ENCODE assay signal across 10 cellular contexts in genomic region chr7:155961241-155962190, GRCh38.
DNase-seq lines count a peak whose midpoint lies in the region; ATAC-seq and TF ChIP-seq lines count a peak whose summit lies in the region.
"Had no signal": no experiment of that assay in that cellular context is flagged by ENCODE, and none has a peak within 500 bp of the region (broad histone marks: within the 10 kb centered on the region; RNA-seq: fewer than 3 reads in every experiment).

No MANE protein-coding gene starts in this region.

- WGBS in tibial nerve, 2 donors, result 41 to 54% methylated on average over 23 to 25 of the region's 25 CpGs

- no peak for TF ChIP-seq EP300 in tibial nerve (IDR thresholded peaks at IDR 0.05)

- DNase-seq in activated T-cell treated with anti-CD3 and anti-CD28 coated beads for 48 hours (ENCODE audit: low read depth) (peak; percentile 21), left lobe of liver (ENCODE audit: low spot score) (peak; percentile 70), tibial nerve (ENCODE audit: low spot score in 2 of 2) (no peak), UCSD-AML1 (lab: John Stamatoyannopoulos, UW; ENCODE audit: unreplicated experiment) (no peak), HuH-7.5 (ENCODE audit: low spot score) (no peak)
- DNase-seq in activated T-cell treated with anti-CD3 and anti-CD28 coated beads, Interleukin-2, amount 50 U/mL, for 1 hour, result no peak
- DNase-seq in activated T-cell treated with anti-CD3 and anti-CD28 coated beads, Interleukin-2, amount 50 U/mL, for 24 hours, result peak; percentile 43
- DNase-seq: left ventricle myocardium inferior, NCI-H510A treated with DMSO at 0.1 percent for 48 hours had no signal

- H3K27me3 Mint-ChIP-seq in activated T-cell treated with anti-CD3 and anti-CD28 coated beads, Interleukin-2, amount 50 U/mL, for 24 hours, result peaks cover 23% of the 10 kb centered on the region

- no peak for TF ChIP-seq CTCF in tibial nerve (IDR thresholded peaks at IDR 0.05)

- H3K27ac ChIP-seq in tibial nerve, result peak overlapping the region in 3 of 4 donors; percentile 53 to 60 (median 57)
- H3K27ac ChIP-seq: left ventricle myocardium inferior had no signal

- H3K4me1 Mint-ChIP-seq in activated T-cell treated with anti-CD3 and anti-CD28 coated beads, Interleukin-2, amount 50 U/mL, for 24 hours (ENCODE audit: low read depth), result peaks cover 33% of the 10 kb centered on the region

- H3K4me1 ChIP-seq in tibial nerve, result no peaks in the 10 kb centered on the region
- H3K4me1 ChIP-seq: left ventricle myocardium inferior had no signal

- no peak for TF ChIP-seq POLR2A in tibial nerve (IDR thresholded peaks at IDR 0.05)

- no peaks in the 10 kb centered on the region for H3K27me3 ChIP-seq in tibial nerve

- peaks cover 3% of the 10 kb centered on the region for H3K9me3 Mint-ChIP-seq in activated T-cell treated with anti-CD3 and anti-CD28 coated beads, Interleukin-2, amount 50 U/mL, for 24 hours

- no peak overlapping the region for H3K4me3 Mint-ChIP-seq in activated T-cell treated with anti-CD3 and anti-CD28 coated beads, Interleukin-2, amount 50 U/mL, for 24 hours

- peaks cover 0 to 4% (median 0%) of the 10 kb centered on the region in 4 donors for H3K9me3 ChIP-seq in tibial nerve
- H3K9me3 ChIP-seq: left ventricle myocardium inferior had no signal

- H3K4me3 ChIP-seq in tibial nerve, result peak overlapping the region in 2 of 4 donors; percentile 20 to 27
- H3K4me3 ChIP-seq: left ventricle myocardium inferior had no signal

- no peaks in the 10 kb centered on the region for H3K36me3 ChIP-seq in tibial nerve
- H3K36me3 ChIP-seq: left ventricle myocardium inferior had no signal

- H3K36me3 Mint-ChIP-seq in activated T-cell treated with anti-CD3 and anti-CD28 coated beads, Interleukin-2, amount 50 U/mL, for 24 hours (ENCODE audit: low read depth), result no peaks in the 10 kb centered on the region

- peak overlapping the region; percentile 51 for H3K27ac Mint-ChIP-seq in activated T-cell treated with anti-CD3 and anti-CD28 coated beads, Interleukin-2, amount 50 U/mL, for 24 hours

- peak; percentile 76 for ATAC-seq in left lobe of liver
- no peak for ATAC-seq in GM18498 (IDR thresholded peaks at IDR 0.05; ENCODE audit: unreplicated experiment)

Comparison
In these comparisons a context has a peak if more than half of its experiments do, and no peak if none do; other contexts are left out.
1. DNase-seq: peak in activated T-cell treated with anti-CD3 and anti-CD28 coated beads for 48 hours (single experiment), activated T-cell treated with anti-CD3 and anti-CD28 coated beads, Interleukin-2, amount 50 U/mL, for 24 hours (single experiment) and left lobe of liver (single experiment); none in activated T-cell treated with anti-CD3 and anti-CD28 coated beads, Interleukin-2, amount 50 U/mL, for 1 hour (single experiment), tibial nerve (0 of 2), UCSD-AML1 (single experiment) and HuH-7.5 (single experiment).